ENCODE assay signal across 1 cellular context in the genomic region with DNA sequence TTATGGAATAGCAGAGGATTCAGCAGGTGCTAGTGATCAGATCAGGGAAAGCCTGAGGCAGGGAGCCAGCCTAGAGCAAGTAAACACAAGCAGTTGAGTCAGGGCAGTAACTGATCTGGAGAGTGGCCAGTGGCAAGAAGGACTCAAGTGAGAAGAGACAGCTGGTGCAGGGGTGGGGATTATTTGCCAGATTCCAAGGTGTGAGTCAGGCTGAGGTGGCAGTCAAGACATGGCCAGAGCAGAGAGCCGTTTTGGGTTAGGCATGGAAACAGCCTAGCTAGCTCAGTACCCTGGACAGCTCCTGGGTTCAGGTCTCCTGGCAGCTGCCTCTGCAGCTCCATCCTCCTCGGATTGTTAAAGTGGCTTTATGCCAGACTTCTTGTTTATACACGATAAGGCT.
TF ChIP-seq lines count a peak whose summit lies in the region.

No MANE protein-coding gene starts in this region.

TF ChIP-seq in HepG2, 621 proteins besides CTCF, POLR2A, EP300 and RAD21 (continued from another document and continues in another):
- TF ChIP-seq, protein P1, sequence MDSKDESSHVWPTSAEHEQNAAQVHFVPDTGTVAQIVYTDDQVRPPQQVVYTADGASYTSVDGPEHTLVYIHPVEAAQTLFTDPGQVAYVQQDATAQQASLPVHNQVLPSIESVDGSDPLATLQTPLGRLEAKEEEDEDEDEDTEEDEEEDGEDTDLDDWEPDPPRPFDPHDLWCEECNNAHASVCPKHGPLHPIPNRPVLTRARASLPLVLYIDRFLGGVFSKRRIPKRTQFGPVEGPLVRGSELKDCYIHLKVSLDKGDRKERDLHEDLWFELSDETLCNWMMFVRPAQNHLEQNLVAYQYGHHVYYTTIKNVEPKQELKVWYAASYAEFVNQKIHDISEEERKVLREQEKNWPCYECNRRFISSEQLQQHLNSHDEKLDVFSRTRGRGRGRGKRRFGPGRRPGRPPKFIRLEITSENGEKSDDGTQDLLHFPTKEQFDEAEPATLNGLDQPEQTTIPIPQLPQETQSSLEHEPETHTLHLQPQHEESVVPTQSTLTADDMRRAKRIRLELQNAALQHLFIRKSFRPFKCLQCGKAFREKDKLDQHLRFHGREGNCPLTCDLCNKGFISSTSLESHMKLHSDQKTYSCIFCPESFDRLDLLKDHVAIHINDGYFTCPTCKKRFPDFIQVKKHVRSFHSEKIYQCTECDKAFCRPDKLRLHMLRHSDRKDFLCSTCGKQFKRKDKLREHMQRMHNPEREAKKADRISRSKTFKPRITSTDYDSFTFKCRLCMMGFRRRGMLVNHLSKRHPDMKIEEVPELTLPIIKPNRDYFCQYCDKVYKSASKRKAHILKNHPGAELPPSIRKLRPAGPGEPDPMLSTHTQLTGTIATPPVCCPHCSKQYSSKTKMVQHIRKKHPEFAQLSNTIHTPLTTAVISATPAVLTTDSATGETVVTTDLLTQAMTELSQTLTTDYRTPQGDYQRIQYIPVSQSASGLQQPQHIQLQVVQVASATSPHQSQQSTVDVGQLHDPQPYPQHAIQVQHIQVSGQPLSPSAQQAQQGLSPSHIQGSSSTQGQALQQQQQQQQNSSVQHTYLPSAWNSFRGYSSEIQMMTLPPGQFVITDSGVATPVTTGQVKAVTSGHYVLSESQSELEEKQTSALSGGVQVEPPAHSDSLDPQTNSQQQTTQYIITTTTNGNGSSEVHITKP (CRISPR knock-in tag; IDR thresholded peaks at IDR 0.05; ENCODE audit: low read depth) = no peak
- 0 out of 2 replicates have a peak, but pooled peaks have one; percentile 25 for TF ChIP-seq ZNF501 (CRISPR knock-in tag; IDR thresholded peaks at IDR 0.05)
- TF ChIP-seq CBX1 (IDR thresholded peaks at IDR 0.05; ENCODE audit: low read depth) = no peak
- no peak for TF ChIP-seq ZNF253 (CRISPR knock-in tag; IDR thresholded peaks at IDR 0.05; ENCODE audit: borderline replicate concordance)
- no peak for TF ChIP-seq RARG (CRISPR knock-in tag; IDR thresholded peaks at IDR 0.05; ENCODE audit: low read depth)
- TF ChIP-seq JUNB (CRISPR knock-in tag; IDR thresholded peaks at IDR 0.05; ENCODE audit: borderline replicate concordance) = peak; percentile 29; the same call in 1 of the 2 replicates
- TF ChIP-seq, protein P2, sequence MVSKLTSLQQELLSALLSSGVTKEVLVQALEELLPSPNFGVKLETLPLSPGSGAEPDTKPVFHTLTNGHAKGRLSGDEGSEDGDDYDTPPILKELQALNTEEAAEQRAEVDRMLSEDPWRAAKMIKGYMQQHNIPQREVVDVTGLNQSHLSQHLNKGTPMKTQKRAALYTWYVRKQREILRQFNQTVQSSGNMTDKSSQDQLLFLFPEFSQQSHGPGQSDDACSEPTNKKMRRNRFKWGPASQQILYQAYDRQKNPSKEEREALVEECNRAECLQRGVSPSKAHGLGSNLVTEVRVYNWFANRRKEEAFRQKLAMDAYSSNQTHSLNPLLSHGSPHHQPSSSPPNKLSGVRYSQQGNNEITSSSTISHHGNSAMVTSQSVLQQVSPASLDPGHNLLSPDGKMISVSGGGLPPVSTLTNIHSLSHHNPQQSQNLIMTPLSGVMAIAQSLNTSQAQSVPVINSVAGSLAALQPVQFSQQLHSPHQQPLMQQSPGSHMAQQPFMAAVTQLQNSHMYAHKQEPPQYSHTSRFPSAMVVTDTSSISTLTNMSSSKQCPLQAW (CRISPR knock-in tag; IDR thresholded peaks at IDR 0.05) = no peak
- no peak for TF ChIP-seq ZBTB8A (CRISPR knock-in tag; IDR thresholded peaks at IDR 0.05; ENCODE audit: borderline replicate concordance, low read depth)
- no peak for TF ChIP-seq RBM22 (optimal IDR thresholded peaks at IDR 0.05; ENCODE audit: low read length)
- TF ChIP-seq EZH2 (conservative IDR thresholded peaks at IDR 0.05; ENCODE audit: low read depth, low read length) = no peak
- no peak for TF ChIP-seq ZFP36L2 (CRISPR knock-in tag; IDR thresholded peaks at IDR 0.05)
- TF ChIP-seq, protein P3, sequence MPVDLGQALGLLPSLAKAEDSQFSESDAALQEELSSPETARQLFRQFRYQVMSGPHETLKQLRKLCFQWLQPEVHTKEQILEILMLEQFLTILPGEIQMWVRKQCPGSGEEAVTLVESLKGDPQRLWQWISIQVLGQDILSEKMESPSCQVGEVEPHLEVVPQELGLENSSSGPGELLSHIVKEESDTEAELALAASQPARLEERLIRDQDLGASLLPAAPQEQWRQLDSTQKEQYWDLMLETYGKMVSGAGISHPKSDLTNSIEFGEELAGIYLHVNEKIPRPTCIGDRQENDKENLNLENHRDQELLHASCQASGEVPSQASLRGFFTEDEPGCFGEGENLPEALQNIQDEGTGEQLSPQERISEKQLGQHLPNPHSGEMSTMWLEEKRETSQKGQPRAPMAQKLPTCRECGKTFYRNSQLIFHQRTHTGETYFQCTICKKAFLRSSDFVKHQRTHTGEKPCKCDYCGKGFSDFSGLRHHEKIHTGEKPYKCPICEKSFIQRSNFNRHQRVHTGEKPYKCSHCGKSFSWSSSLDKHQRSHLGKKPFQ (CRISPR knock-in tag; IDR thresholded peaks at IDR 0.05; ENCODE audit: insufficient replicate concordance) = peak; percentile 34
- 0 out of 2 replicates have a peak, but pooled peaks have one; percentile 54 for TF ChIP-seq REPIN1 (CRISPR knock-in tag; IDR thresholded peaks at IDR 0.05; ENCODE audit: borderline replicate concordance, low read depth)
- no peak for TF ChIP-seq IKZF1 (IDR thresholded peaks at IDR 0.05)
- TF ChIP-seq TBP (CRISPR knock-in tag; IDR thresholded peaks at IDR 0.05) = no peak
- TF ChIP-seq, protein P4, sequence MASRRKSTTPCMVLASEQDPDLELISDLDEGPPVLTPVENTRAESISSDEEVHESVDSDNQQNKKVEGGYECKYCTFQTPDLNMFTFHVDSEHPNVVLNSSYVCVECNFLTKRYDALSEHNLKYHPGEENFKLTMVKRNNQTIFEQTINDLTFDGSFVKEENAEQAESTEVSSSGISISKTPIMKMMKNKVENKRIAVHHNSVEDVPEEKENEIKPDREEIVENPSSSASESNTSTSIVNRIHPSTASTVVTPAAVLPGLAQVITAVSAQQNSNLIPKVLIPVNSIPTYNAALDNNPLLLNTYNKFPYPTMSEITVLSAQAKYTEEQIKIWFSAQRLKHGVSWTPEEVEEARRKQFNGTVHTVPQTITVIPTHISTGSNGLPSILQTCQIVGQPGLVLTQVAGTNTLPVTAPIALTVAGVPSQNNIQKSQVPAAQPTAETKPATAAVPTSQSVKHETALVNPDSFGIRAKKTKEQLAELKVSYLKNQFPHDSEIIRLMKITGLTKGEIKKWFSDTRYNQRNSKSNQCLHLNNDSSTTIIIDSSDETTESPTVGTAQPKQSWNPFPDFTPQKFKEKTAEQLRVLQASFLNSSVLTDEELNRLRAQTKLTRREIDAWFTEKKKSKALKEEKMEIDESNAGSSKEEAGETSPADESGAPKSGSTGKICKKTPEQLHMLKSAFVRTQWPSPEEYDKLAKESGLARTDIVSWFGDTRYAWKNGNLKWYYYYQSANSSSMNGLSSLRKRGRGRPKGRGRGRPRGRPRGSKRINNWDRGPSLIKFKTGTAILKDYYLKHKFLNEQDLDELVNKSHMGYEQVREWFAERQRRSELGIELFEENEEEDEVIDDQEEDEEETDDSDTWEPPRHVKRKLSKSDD (CRISPR knock-in tag; IDR thresholded peaks at IDR 0.05; ENCODE audit: low read depth) = no peak
- no peak for TF ChIP-seq ZNF670 (CRISPR knock-in tag; IDR thresholded peaks at IDR 0.05; ENCODE audit: borderline replicate concordance)
- TF ChIP-seq FOXK1 (CRISPR knock-in tag; IDR thresholded peaks at IDR 0.05; ENCODE audit: borderline replicate concordance, low read depth) = peak; percentile 49; the same call in 1 of the 2 replicates
- no peak for TF ChIP-seq ZBTB7A (CRISPR knock-in tag; IDR thresholded peaks at IDR 0.05)
- TF ChIP-seq MAZ (IDR thresholded peaks at IDR 0.05; ENCODE audit: borderline replicate concordance, low read depth, low read length) = no peak
- TF ChIP-seq MAZ (CRISPR knock-in tag; IDR thresholded peaks at IDR 0.05; ENCODE audit: low read depth) = no peak
- TF ChIP-seq CEBPG (CRISPR knock-in tag; IDR thresholded peaks at IDR 0.05) = no peak
- TF ChIP-seq KAT2B (IDR thresholded peaks at IDR 0.05; ENCODE audit: borderline replicate concordance, low read depth, low read length) = no peak
- TF ChIP-seq, protein P5, sequence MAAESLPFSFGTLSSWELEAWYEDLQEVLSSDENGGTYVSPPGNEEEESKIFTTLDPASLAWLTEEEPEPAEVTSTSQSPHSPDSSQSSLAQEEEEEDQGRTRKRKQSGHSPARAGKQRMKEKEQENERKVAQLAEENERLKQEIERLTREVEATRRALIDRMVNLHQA (CRISPR knock-in tag; IDR thresholded peaks at IDR 0.05) = no peak
- TF ChIP-seq KLF6 (CRISPR knock-in tag; IDR thresholded peaks at IDR 0.05) = peak; percentile 89
- TF ChIP-seq ATF1 (CRISPR knock-in tag; IDR thresholded peaks at IDR 0.05) = no peak
- no peak for TF ChIP-seq NFIB (CRISPR knock-in tag; IDR thresholded peaks at IDR 0.05; ENCODE audit: borderline replicate concordance)
- TF ChIP-seq MTA1 (CRISPR knock-in tag; IDR thresholded peaks at IDR 0.05; ENCODE audit: borderline replicate concordance) = no peak
- no peak for TF ChIP-seq TOPORS (CRISPR knock-in tag; IDR thresholded peaks at IDR 0.05)
- TF ChIP-seq HES4 (CRISPR knock-in tag; IDR thresholded peaks at IDR 0.05; ENCODE audit: borderline replicate concordance) = peak; percentile 47; the same call in 1 of the 2 replicates
- TF ChIP-seq, protein P6, sequence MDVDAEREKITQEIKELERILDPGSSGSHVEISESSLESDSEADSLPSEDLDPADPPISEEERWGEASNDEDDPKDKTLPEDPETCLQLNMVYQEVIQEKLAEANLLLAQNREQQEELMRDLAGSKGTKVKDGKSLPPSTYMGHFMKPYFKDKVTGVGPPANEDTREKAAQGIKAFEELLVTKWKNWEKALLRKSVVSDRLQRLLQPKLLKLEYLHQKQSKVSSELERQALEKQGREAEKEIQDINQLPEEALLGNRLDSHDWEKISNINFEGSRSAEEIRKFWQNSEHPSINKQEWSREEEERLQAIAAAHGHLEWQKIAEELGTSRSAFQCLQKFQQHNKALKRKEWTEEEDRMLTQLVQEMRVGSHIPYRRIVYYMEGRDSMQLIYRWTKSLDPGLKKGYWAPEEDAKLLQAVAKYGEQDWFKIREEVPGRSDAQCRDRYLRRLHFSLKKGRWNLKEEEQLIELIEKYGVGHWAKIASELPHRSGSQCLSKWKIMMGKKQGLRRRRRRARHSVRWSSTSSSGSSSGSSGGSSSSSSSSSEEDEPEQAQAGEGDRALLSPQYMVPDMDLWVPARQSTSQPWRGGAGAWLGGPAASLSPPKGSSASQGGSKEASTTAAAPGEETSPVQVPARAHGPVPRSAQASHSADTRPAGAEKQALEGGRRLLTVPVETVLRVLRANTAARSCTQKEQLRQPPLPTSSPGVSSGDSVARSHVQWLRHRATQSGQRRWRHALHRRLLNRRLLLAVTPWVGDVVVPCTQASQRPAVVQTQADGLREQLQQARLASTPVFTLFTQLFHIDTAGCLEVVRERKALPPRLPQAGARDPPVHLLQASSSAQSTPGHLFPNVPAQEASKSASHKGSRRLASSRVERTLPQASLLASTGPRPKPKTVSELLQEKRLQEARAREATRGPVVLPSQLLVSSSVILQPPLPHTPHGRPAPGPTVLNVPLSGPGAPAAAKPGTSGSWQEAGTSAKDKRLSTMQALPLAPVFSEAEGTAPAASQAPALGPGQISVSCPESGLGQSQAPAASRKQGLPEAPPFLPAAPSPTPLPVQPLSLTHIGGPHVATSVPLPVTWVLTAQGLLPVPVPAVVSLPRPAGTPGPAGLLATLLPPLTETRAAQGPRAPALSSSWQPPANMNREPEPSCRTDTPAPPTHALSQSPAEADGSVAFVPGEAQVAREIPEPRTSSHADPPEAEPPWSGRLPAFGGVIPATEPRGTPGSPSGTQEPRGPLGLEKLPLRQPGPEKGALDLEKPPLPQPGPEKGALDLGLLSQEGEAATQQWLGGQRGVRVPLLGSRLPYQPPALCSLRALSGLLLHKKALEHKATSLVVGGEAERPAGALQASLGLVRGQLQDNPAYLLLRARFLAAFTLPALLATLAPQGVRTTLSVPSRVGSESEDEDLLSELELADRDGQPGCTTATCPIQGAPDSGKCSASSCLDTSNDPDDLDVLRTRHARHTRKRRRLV (CRISPR knock-in tag; IDR thresholded peaks at IDR 0.05) = no peak
- TF ChIP-seq ZNF589 (CRISPR knock-in tag; conservative IDR thresholded peaks at IDR 0.05) = 0 out of 2 replicates have a peak, but pooled peaks have one; percentile 36
- TF ChIP-seq KDM6A (CRISPR knock-in tag; IDR thresholded peaks at IDR 0.05; ENCODE audit: low read depth) = no peak
- no peak for TF ChIP-seq ZNF33B (CRISPR knock-in tag; IDR thresholded peaks at IDR 0.05)
- TF ChIP-seq, protein P7, sequence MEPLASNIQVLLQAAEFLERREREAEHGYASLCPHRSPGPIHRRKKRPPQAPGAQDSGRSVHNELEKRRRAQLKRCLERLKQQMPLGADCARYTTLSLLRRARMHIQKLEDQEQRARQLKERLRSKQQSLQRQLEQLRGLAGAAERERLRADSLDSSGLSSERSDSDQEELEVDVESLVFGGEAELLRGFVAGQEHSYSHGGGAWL (CRISPR knock-in tag; IDR thresholded peaks at IDR 0.05) = peak; percentile 85; the same call in 1 of the 2 replicates
- TF ChIP-seq, protein P8, sequence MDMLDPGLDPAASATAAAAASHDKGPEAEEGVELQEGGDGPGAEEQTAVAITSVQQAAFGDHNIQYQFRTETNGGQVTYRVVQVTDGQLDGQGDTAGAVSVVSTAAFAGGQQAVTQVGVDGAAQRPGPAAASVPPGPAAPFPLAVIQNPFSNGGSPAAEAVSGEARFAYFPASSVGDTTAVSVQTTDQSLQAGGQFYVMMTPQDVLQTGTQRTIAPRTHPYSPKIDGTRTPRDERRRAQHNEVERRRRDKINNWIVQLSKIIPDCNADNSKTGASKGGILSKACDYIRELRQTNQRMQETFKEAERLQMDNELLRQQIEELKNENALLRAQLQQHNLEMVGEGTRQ (IDR thresholded peaks at IDR 0.05; ENCODE audit: low read depth, low read length) = no peak
- TF ChIP-seq, protein P8 (CRISPR knock-in tag; IDR thresholded peaks at IDR 0.05; ENCODE audit: borderline replicate concordance) = no peak
- peak; percentile 58; the same call in 1 of the 2 replicates for TF ChIP-seq MIXL1 (CRISPR knock-in tag; IDR thresholded peaks at IDR 0.05)
- TF ChIP-seq ZNF790 (CRISPR knock-in tag; IDR thresholded peaks at IDR 0.05; ENCODE audit: borderline replicate concordance) = no peak
- TF ChIP-seq ASH2L (IDR thresholded peaks at IDR 0.05; ENCODE audit: insufficient read length, low read depth, low read length) = no peak
- TF ChIP-seq HMGA1 (CRISPR knock-in tag; conservative IDR thresholded peaks at IDR 0.05) = no peak
- TF ChIP-seq, protein P9, sequence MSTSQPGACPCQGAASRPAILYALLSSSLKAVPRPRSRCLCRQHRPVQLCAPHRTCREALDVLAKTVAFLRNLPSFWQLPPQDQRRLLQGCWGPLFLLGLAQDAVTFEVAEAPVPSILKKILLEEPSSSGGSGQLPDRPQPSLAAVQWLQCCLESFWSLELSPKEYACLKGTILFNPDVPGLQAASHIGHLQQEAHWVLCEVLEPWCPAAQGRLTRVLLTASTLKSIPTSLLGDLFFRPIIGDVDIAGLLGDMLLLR (CRISPR knock-in tag; IDR thresholded peaks at IDR 0.05) = no peak
- 0 out of 2 replicates have a peak, but pooled peaks have one; percentile 48 for TF ChIP-seq MEF2D (CRISPR knock-in tag; IDR thresholded peaks at IDR 0.05)
